In genomic region chr1:148263906-148264255, GRCh38 we compare ENCODE assay signal across 2 cellular contexts.
TF ChIP-seq lines count a peak whose summit lies in the region.

No MANE protein-coding gene starts in this region.

TF ChIP-seq in A549, 52 proteins besides CTCF, POLR2A, EP300 and RAD21 (continued from another document):
- TF ChIP-seq USF2 (IDR thresholded peaks at IDR 0.05) (no peak), EHF (CRISPR knock-in tag; IDR thresholded peaks at IDR 0.05) (no peak), CHD4 (IDR thresholded peaks at IDR 0.05; ENCODE audit: borderline replicate concordance) (no peak), TP53 (CRISPR knock-in tag; IDR thresholded peaks at IDR 0.05) (no peak), HOXA7 (CRISPR knock-in tag; IDR thresholded peaks at IDR 0.05) (no peak), BCL3 (IDR thresholded peaks at IDR 0.05) (no peak), SREBF2 (IDR thresholded peaks at IDR 0.05) (no peak), PHF8 (IDR thresholded peaks at IDR 0.05; ENCODE audit: borderline replicate concordance, low read depth) (no peak), ESRRA (IDR thresholded peaks at IDR 0.05; ENCODE audit: borderline replicate concordance, low read length) (no peak), ZNF302 (CRISPR knock-in tag; IDR thresholded peaks at IDR 0.05) (no peak), GATA3 (IDR thresholded peaks at IDR 0.05; ENCODE audit: borderline replicate concordance) (no peak), JUNB (IDR thresholded peaks at IDR 0.05) (no peak), KDM5A (IDR thresholded peaks at IDR 0.05) (no peak), PBX3 (IDR thresholded peaks at IDR 0.05) (no peak), KDM1A (IDR thresholded peaks at IDR 0.05; ENCODE audit: low read depth) (no peak)

TF ChIP-seq in HepG2, 621 proteins besides CTCF, POLR2A, EP300 and RAD21 (continued from another document):
- TF ChIP-seq SNAPC4 (CRISPR knock-in tag; IDR thresholded peaks at IDR 0.05) (no peak), ZNF460 (CRISPR knock-in tag; IDR thresholded peaks at IDR 0.05; ENCODE audit: borderline replicate concordance) (no peak), ZNF720 (CRISPR knock-in tag; IDR thresholded peaks at IDR 0.05) (no peak), ZNF646 (CRISPR knock-in tag; IDR thresholded peaks at IDR 0.05) (no peak), TAF1 (CRISPR knock-in tag; IDR thresholded peaks at IDR 0.05) (0 out of 2 replicates have a peak, but pooled peaks have one; percentile 9), ZKSCAN5 (CRISPR knock-in tag; IDR thresholded peaks at IDR 0.05) (0 out of 2 replicates have a peak, but pooled peaks have one; percentile 56), ZNF143 (CRISPR knock-in tag; IDR thresholded peaks at IDR 0.05) (no peak), NRL (CRISPR knock-in tag; IDR thresholded peaks at IDR 0.05; ENCODE audit: borderline replicate concordance) (no peak)
TF ChIP-seq in HepG2: peak in this region for 2.
